Comparison of ENCODE assay signal across 1 cellular context in the genomic region with DNA sequence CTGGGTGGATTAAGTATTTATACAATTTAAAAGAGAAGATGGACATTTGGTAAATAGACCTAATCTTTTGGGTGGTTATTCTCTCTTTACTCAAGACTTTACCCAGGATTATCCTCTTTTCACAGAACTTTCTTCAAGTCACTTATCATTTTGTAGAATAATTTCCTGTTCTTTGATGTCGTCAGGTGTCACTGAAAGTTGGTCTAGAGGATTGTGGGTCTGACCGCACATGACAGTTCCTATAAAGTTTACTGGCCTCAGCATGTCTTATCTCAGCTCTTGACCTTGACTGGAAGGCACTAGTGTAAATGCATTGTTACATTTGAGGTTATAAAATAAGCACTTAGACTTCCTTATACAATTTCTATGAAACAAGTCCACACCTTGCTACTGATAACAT.
TF ChIP-seq lines count a peak whose summit lies in the region.

No MANE protein-coding gene starts in this region.

TF ChIP-seq in WTC11, 78 proteins besides CTCF, POLR2A, EP300 and RAD21 (continued from another document):
- TF ChIP-seq, protein P1, sequence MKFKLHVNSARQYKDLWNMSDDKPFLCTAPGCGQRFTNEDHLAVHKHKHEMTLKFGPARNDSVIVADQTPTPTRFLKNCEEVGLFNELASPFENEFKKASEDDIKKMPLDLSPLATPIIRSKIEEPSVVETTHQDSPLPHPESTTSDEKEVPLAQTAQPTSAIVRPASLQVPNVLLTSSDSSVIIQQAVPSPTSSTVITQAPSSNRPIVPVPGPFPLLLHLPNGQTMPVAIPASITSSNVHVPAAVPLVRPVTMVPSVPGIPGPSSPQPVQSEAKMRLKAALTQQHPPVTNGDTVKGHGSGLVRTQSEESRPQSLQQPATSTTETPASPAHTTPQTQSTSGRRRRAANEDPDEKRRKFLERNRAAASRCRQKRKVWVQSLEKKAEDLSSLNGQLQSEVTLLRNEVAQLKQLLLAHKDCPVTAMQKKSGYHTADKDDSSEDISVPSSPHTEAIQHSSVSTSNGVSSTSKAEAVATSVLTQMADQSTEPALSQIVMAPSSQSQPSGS (CRISPR knock-in tag; IDR thresholded peaks at IDR 0.05; ENCODE audit: borderline replicate concordance, low read depth), result no peak
- no peak for TF ChIP-seq GABPB1 (CRISPR knock-in tag; IDR thresholded peaks at IDR 0.05)
- TF ChIP-seq TCF7 (CRISPR knock-in tag; IDR thresholded peaks at IDR 0.05; ENCODE audit: low read depth), result no peak
- no peak for TF ChIP-seq EMX1 (CRISPR knock-in tag; IDR thresholded peaks at IDR 0.05)
- TF ChIP-seq SMAD4 (CRISPR knock-in tag; IDR thresholded peaks at IDR 0.05), result no peak
- no peak for TF ChIP-seq JUN (CRISPR knock-in tag; IDR thresholded peaks at IDR 0.05)
- TF ChIP-seq ZBTB21 (CRISPR knock-in tag; IDR thresholded peaks at IDR 0.05; ENCODE audit: borderline replicate concordance), result no peak
- TF ChIP-seq, protein P2, sequence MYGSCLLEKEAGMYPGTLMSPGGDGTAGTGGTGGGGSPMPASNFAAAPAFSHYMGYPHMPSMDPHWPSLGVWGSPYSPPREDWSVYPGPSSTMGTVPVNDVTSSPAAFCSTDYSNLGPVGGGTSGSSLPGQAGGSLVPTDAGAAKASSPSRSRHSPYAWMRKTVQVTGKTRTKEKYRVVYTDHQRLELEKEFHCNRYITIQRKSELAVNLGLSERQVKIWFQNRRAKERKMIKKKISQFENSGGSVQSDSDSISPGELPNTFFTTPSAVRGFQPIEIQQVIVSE (CRISPR knock-in tag; IDR thresholded peaks at IDR 0.05; ENCODE audit: borderline replicate concordance), result no peak
- no peak for TF ChIP-seq HMGA2 (CRISPR knock-in tag; IDR thresholded peaks at IDR 0.05)
